27 cellular contexts compared by ENCODE assay signal in genomic region chr4:102354671-102355454, GRCh38. TPM values are rescaled to one million over a fixed set of nuclear protein-coding genes. Genes with fewer than 3 reads are reported as not detected.
A peak's percentile ranks its signal among the peaks of the same experiment; 100 is the strongest.
DNase-seq lines count a peak whose midpoint lies in the region; ATAC-seq, FAIRE-seq and TF ChIP-seq lines count a peak whose summit lies in the region.
"Had no signal": no experiment of that assay in that cellular context is flagged by ENCODE, and none has a peak within 500 bp of the region (broad histone marks: within the 10 kb centered on the region; RNA-seq: fewer than 3 reads in every experiment).

No MANE protein-coding gene starts in this region.

- H3K36me3 Mint-ChIP-seq in stimulated activated effector memory CD8-positive, alpha-beta T cell treated with anti-CD3 and anti-CD28 coated beads, Interleukin-12 subunit alpha, Interleukin-12 subunit beta, amount 100 ng/mL, for 72 hours: no peaks in the 10 kb centered on the region
- H3K36me3 Mint-ChIP-seq: CD14-positive monocyte; CD8-positive, alpha-beta memory T cell had no signal

- no peaks in the 10 kb centered on the region for H3K9me3 ChIP-seq in HEK293 (ENCODE audit: control insufficient read depth, insufficient read depth, low read depth, low read length)
- no peaks in the 10 kb centered on the region for H3K9me3 ChIP-seq in SK-N-MC (ENCODE audit: low read depth, low read length)
- H3K9me3 ChIP-seq in pancreas: no peaks in the 10 kb centered on the region
- H3K9me3 ChIP-seq: A549, BE2C had no signal

- DNase-seq in SK-N-MC (ENCODE audit: low read depth, low spot score): peak; percentile 66
- DNase-seq in left lobe of liver (ENCODE audit: low spot score): no peak
- no peak for DNase-seq in pancreas
- no peak for DNase-seq in KBM-7
- DNase-seq in DMS 273 treated with DMSO at 0.1 percent for 48 hours (lab: John Stamatoyannopoulos, UW): no peak
- no peak for DNase-seq in stimulated activated effector memory CD8-positive, alpha-beta T cell treated with anti-CD3 and anti-CD28 coated beads, Interleukin-12 subunit alpha, Interleukin-12 subunit beta, amount 100 ng/mL, for 72 hours (ENCODE audit: low spot score in 2 of 2)
- DNase-seq: 8988T; ACHN; AML-193; BE2C; CD4-positive, alpha-beta T cell; CD8-positive, alpha-beta memory T cell; DMS53; DMS79 treated with DMSO at 0.1 percent for 48 hours; GF-D8; H9; HFFc6 had no signal

- H3K4me3 Mint-ChIP-seq in stimulated activated effector memory CD8-positive, alpha-beta T cell treated with anti-CD3 and anti-CD28 coated beads, Interleukin-12 subunit alpha, Interleukin-12 subunit beta, amount 100 ng/mL, for 72 hours: no peak overlapping the region
- H3K4me3 Mint-ChIP-seq: CD14-positive monocyte; CD4-positive, alpha-beta T cell; CD8-positive, alpha-beta memory T cell; GM23338; H9; HFFc6 had no signal

- TF ChIP-seq CTCF in HEK293 (tag by site-specific recombination; IDR thresholded peaks at IDR 0.05): no peak
- TF ChIP-seq CTCF in pancreas (IDR thresholded peaks at IDR 0.05): no peak

- CTCF ChIA-PET in HEK293 (lab: Yijun Ruan, JAX): interaction anchor here (0.6 kb wide), 1 partner anchor 76 kb away, joined by 5 read pairs; no protein-coding TSS in a partner anchor

- H3K27me3 ChIP-seq in pancreas: no peaks in the 10 kb centered on the region
- H3K27me3 ChIP-seq: BE2C; BLaER1 treated with 17β-estradiol and CSF1 and Interleukin-3, amounts not matched to agents 10 nM and 100 nM had no signal

- FAIRE-seq in pancreas (lab: Jason Lieb, UNC): peak; percentile 29
- FAIRE-seq: A549, D721Med, GM12891, GM18507 had no signal

- in situ Hi-C loops in KBM-7 (cut with MboI; ENCODE audit: low pct_unique_long_range_greater_than_20kb, low sequenced_read_pairs): no loop called here

- 31 to 63% methylated on average over 2 of the region's 2 CpGs for WGBS in pancreas, 2 donors

- H3K4me3 ChIP-seq in HEK293 (ENCODE audit: low read depth, low read length): no peak overlapping the region
- peak overlapping the region; percentile 51 for H3K4me3 ChIP-seq in SK-N-MC
- no peak overlapping the region for H3K4me3 ChIP-seq in pancreas
- H3K4me3 ChIP-seq: A549; BLaER1 treated with 17β-estradiol and CSF1 and Interleukin-3, amounts not matched to agents 10 nM and 100 nM; GM23338 had no signal

- no peak overlapping the region for H3K27ac Mint-ChIP-seq in stimulated activated effector memory CD8-positive, alpha-beta T cell treated with anti-CD3 and anti-CD28 coated beads, Interleukin-12 subunit alpha, Interleukin-12 subunit beta, amount 100 ng/mL, for 72 hours
- H3K27ac Mint-ChIP-seq: CD14-positive monocyte; CD4-positive, alpha-beta T cell; CD8-positive, alpha-beta memory T cell; GM23338; H9; HFFc6 had no signal

- peak; percentile 43 for ATAC-seq in left lobe of liver
- peak in 2 of 4 donors; percentile 38 to 61 for ATAC-seq in pancreas
- ATAC-seq in HG03196 (IDR thresholded peaks at IDR 0.05; ENCODE audit: unreplicated experiment): no peak
- no peak for ATAC-seq in stimulated activated effector memory CD8-positive, alpha-beta T cell treated with anti-CD3 and anti-CD28 coated beads, Interleukin-12 subunit alpha, Interleukin-12 subunit beta, amount 100 ng/mL, for 72 hours
- ATAC-seq: A549, GM23338, HCT116 had no signal

- H3K36me3 ChIP-seq in HEK293 (ENCODE audit: control insufficient read depth in 2 of 2, insufficient read depth in 1 of 2, low read length in 2 of 2) (no peaks in the 10 kb centered on the region), SK-N-MC (ENCODE audit: insufficient read depth, low read length) (no peaks in the 10 kb centered on the region), pancreas (no peaks in the 10 kb centered on the region)
- H3K36me3 ChIP-seq: BE2C; BLaER1 treated with 17β-estradiol and CSF1 and Interleukin-3, amounts not matched to agents 10 nM and 100 nM had no signal

- POLR2A ChIA-PET in HEK293 (lab: Yijun Ruan, JAX): no interaction called here

- intact Hi-C loops in pancreas (cut with DNase I): no loop called here

- no peaks in the 10 kb centered on the region for H3K9me3 Mint-ChIP-seq in stimulated activated effector memory CD8-positive, alpha-beta T cell treated with anti-CD3 and anti-CD28 coated beads, Interleukin-12 subunit alpha, Interleukin-12 subunit beta, amount 100 ng/mL, for 72 hours
- H3K9me3 Mint-ChIP-seq: CD4-positive, alpha-beta T cell; CD8-positive, alpha-beta memory T cell; GM23338; H9; HFFc6 had no signal

- H3K9ac ChIP-seq in SK-N-MC (ENCODE audit: insufficient read length): peak overlapping the region; percentile 45
- H3K9ac ChIP-seq: BLaER1 treated with 17β-estradiol and CSF1 and Interleukin-3, amounts not matched to agents 10 nM and 100 nM had no signal

- H3K4me1 Mint-ChIP-seq in stimulated activated effector memory CD8-positive, alpha-beta T cell treated with anti-CD3 and anti-CD28 coated beads, Interleukin-12 subunit alpha, Interleukin-12 subunit beta, amount 100 ng/mL, for 72 hours: peaks cover 4% of the 10 kb centered on the region

- H3K27ac ChIP-seq in HEK293 (ENCODE audit: extremely low read depth, low read depth, low read length): no peak overlapping the region
- H3K27ac ChIP-seq in SK-N-MC: peak overlapping the region; percentile 89
- no peak overlapping the region for H3K27ac ChIP-seq in pancreas
- H3K27ac ChIP-seq: A549; BLaER1 treated with 17β-estradiol and CSF1 and Interleukin-3, amounts not matched to agents 10 nM and 100 nM had no signal

- H3K4me1 ChIP-seq in HEK293 (ENCODE audit: control insufficient read depth, insufficient read depth, low read length) (no peaks in the 10 kb centered on the region), pancreas (peaks cover 4 to 5% (median 4%) of the 10 kb centered on the region in 3 donors)
- H3K4me1 ChIP-seq: A549; BE2C; BLaER1 treated with 17β-estradiol and CSF1 and Interleukin-3, amounts not matched to agents 10 nM and 100 nM had no signal

TF ChIP-seq in HEK293, 187 proteins besides CTCF, POLR2A, EP300 and RAD21 (continues in another document):
- TF ChIP-seq PRDM6 (tag by site-specific recombination; IDR thresholded peaks at IDR 0.05) (peak; percentile 81), ZNF2 (tag by site-specific recombination; IDR thresholded peaks at IDR 0.05) (no peak), OSR2 (tag by site-specific recombination; IDR thresholded peaks at IDR 0.05) (peak; percentile 67; the same call in 1 of the 2 replicates), ZNF571 (tag by site-specific recombination; IDR thresholded peaks at IDR 0.05) (no peak), ZBTB11 (tag by site-specific recombination; conservative IDR thresholded peaks at IDR 0.05; ENCODE audit: low read depth) (no peak), ZNF623 (tag by site-specific recombination; IDR thresholded peaks at IDR 0.05) (no peak), PBX3 (CRISPR knock-in tag; IDR thresholded peaks at IDR 0.05) (no peak), SP7 (tag by site-specific recombination; IDR thresholded peaks at IDR 0.05) (peak; percentile 93)

RNA-seq across cellular contexts. Expression of gene SLC39A8, which starts 9.6 kb away (rescaled TPM):
- total RNA-seq in left lobe of liver (23.6 TPM), pancreas (10 to 100 TPM; 31.5 to 46.8 (median 42.2) TPM)
- polyA plus RNA-seq in pancreas: 10 to 100 TPM in 1 of 2 donors, 1 to 10 TPM in 1; 9.9 to 11.7 TPM
